8 cellular contexts compared by ENCODE assay signal in the genomic region with DNA sequence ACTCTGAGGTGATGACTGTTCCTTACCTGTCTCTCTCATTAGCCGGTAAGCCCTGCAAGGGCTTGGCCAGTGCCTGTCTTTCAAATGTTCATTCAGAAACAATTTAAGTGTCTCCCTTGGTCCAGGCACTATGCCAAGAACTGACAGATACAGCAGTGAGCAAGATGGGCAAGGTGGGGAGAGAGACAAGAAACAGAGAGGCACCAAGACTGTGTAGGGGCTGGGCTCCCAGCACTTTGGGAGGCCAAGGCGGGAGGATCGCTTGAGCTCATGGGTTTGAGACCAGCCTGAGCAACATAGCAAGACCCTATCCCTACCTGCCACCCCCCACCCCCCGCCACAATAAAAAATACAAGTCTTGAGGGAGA. TPM values are rescaled to one million over a fixed set of nuclear protein-coding genes. Genes with fewer than 3 reads are reported as not detected.
A peak's percentile ranks its signal among the peaks of the same experiment; 100 is the strongest.
DNase-seq lines count a peak whose midpoint lies in the region; ATAC-seq and TF ChIP-seq lines count a peak whose summit lies in the region.

No MANE protein-coding gene starts in this region.

- H3K4me1 Mint-ChIP-seq in type B pancreatic cell (ENCODE audit: unreplicated experiment): peaks cover 13% of the 10 kb centered on the region

- no peaks in the 10 kb centered on the region for H3K27me3 ChIP-seq in RWPE2 (ENCODE audit: insufficient read depth, poor library complexity, severe bottlenecking)

- H3K36me3 ChIP-seq in RWPE2 (ENCODE audit: low read depth): no peaks in the 10 kb centered on the region; the same call in 1 of the 2 replicates

- no peak overlapping the region for H3K4me3 ChIP-seq in RWPE2 (ENCODE audit: severe bottlenecking)

- ATAC-seq in Right ventricle myocardium superior (ENCODE audit: poor library complexity) (peak; percentile 6), RWPE2 (ENCODE audit: low read depth) (peak; percentile 74)

- H3K4me3 Mint-ChIP-seq in type B pancreatic cell: peak overlapping the region; percentile 87

- no peaks in the 10 kb centered on the region for H3K9me3 ChIP-seq in RWPE2 (ENCODE audit: severe bottlenecking)

- H3K9me3 Mint-ChIP-seq in type B pancreatic cell: no peaks in the 10 kb centered on the region

- H3K27me3 Mint-ChIP-seq in type B pancreatic cell: peaks cover 6% of the 10 kb centered on the region

- H3K27ac Mint-ChIP-seq in type B pancreatic cell: peak overlapping the region; percentile 90

- peaks cover 3% of the 10 kb centered on the region for H3K36me3 Mint-ChIP-seq in type B pancreatic cell

- peak overlapping the region; percentile 49 for H3K27ac ChIP-seq in RWPE2 (ENCODE audit: poor library complexity, severe bottlenecking)

- TF ChIP-seq CTCF in RWPE2 (IDR thresholded peaks at IDR 0.05; ENCODE audit: poor library complexity, severe bottlenecking) (no peak), type B pancreatic cell (conservative IDR thresholded peaks at IDR 0.05) (no peak)

- no peaks in the 10 kb centered on the region for H3K4me1 ChIP-seq in RWPE2 (ENCODE audit: insufficient read depth, poor library complexity, severe bottlenecking)

- intact Hi-C loops in Right ventricle myocardium superior (cut with DNase I) (loop anchor here (2.0 kb wide), 1 partner anchor 34 kb away; no protein-coding TSS in a partner anchor), cardiac septum (cut with DNase I) (no loop called here)

- DNase-seq in Right ventricle myocardium superior (no peak), cardiac septum (ENCODE audit: low spot score) (no peak), RWPE2 (ENCODE audit: low spot score) (no peak), fibroblast of peridontal ligament (ENCODE audit: extremely low read depth) (peak; percentile 10), type B pancreatic cell (ENCODE audit: extremely low spot score, unreplicated experiment) (no peak), germinal center (ENCODE audit: low spot score) (no peak), CD1c-positive myeloid dendritic cell (ENCODE audit: extremely low spot score) (no peak), islet precursor cell (no peak)

RNA-seq across cellular contexts. Expression of a gene that starts 1.3 kb away (rescaled TPM):
- total RNA-seq in Right ventricle myocardium superior (4.1 TPM), cardiac septum (1.9 TPM), type B pancreatic cell (ENCODE audit: low replicate concordance) (12.0 and 13.5 TPM in 2 replicates)
